In the genomic region with DNA sequence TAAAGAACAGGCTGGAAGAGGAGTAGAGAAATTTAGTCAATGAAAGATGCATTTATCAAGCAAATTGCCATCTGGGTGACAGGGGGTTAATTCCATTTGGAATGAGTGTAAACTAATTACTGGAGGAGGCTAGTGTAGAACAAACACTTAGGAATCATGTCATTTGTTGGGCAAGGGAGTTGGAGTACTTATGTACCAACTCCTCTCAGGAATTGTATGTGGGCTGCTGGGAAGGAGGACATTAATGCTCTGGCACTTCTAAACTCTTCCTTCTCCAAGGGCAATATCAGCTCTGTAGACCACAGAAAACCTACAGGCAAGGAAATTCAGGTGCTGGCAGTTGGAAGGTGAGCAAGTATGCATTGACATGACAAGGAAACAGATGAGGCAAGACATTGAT, we compare ENCODE assay signal across 16 cellular contexts.
DNase-seq lines count a peak whose midpoint lies in the region; FAIRE-seq and TF ChIP-seq lines count a peak whose summit lies in the region.
"Had no signal": no experiment of that assay in that cellular context is flagged by ENCODE, and none has a peak within 500 bp of the region (broad histone marks: within the 10 kb centered on the region; RNA-seq: fewer than 3 reads in every experiment).

No MANE protein-coding gene starts in this region.

- H3K23ac ChIP-seq in H9 (ENCODE audit: insufficient read length, low read depth, low read length), result no peak overlapping the region
- H3K23ac ChIP-seq in H1 (ENCODE audit: insufficient read length), result no peak overlapping the region

- no peaks in the 10 kb centered on the region for H3K79me2 ChIP-seq in H9 (ENCODE audit: insufficient read depth, low read length)
- H3K79me2 ChIP-seq in H1 (ENCODE audit: control insufficient read depth in 1 of 2, insufficient read depth in 2 of 2, low read length in 2 of 2), result no peaks in the 10 kb centered on the region

- H3K27me3 Mint-ChIP-seq in H9 (ENCODE audit: low read depth), result no peaks in the 10 kb centered on the region; the same call in 1 of the 2 replicates

- H3K18ac ChIP-seq in H9 (ENCODE audit: insufficient read length, low read depth, low read length) (peak overlapping the region; percentile 4), H1 (ENCODE audit: extremely low read depth, low read length) (no peak overlapping the region)

- peaks cover 0 to 5% of the 10 kb centered on the region in 2 experiments; a peak in 1 of 4 replicates for H3K4me1 Mint-ChIP-seq in H9
- H3K4me1 Mint-ChIP-seq: CD14-positive monocyte had no signal

- H3K56ac ChIP-seq in H9 (ENCODE audit: insufficient read length, low read depth, low read length) (no peak overlapping the region), H1 (replicated peaks; ENCODE audit: insufficient read length, low read depth, low read length) (no peak overlapping the region)

- no peak overlapping the region for H2BK12ac ChIP-seq in H9 (ENCODE audit: insufficient read length, low read depth, low read length)
- no peak overlapping the region for H2BK12ac ChIP-seq in H1 (ENCODE audit: low read depth, low read length)

- H3K36me3 Mint-ChIP-seq in H9 (ENCODE audit: insufficient read depth in 1 of 3, low read depth in 3 of 3), result no peaks in the 10 kb centered on the region; a peak in 1 of 7 replicates
- H3K36me3 Mint-ChIP-seq: CD14-positive monocyte; CD8-positive, alpha-beta T cell had no signal

- no peak overlapping the region for H3K14ac ChIP-seq in H9 (ENCODE audit: insufficient read depth, low read length)
- no peak overlapping the region for H3K14ac ChIP-seq in H1 (ENCODE audit: insufficient read length)

- H2BK20ac ChIP-seq in H9 (ENCODE audit: low read depth, low read length, poor library complexity, severe bottlenecking) (no peak overlapping the region), H1 (ENCODE audit: low read length) (no peak overlapping the region)

- H2BK5ac ChIP-seq in H9 (ENCODE audit: insufficient read length, low read length), result no peak overlapping the region
- no peak overlapping the region for H2BK5ac ChIP-seq in H1 (ENCODE audit: low read depth, low read length)

- H3K27ac ChIP-seq in H9 (ENCODE audit: insufficient read length, low read depth, low read length) (no peak overlapping the region), H1 (ENCODE audit: low read depth, low read length) (no peak overlapping the region)
- H3K27ac ChIP-seq: 22Rv1 had no signal

- no peak overlapping the region for H3K4ac ChIP-seq in H9 (ENCODE audit: low read depth, low read length)
- H3K4ac ChIP-seq in H1 (replicated peaks; ENCODE audit: insufficient read length, low read depth, low read length), result no peak overlapping the region

- H3K23me2 ChIP-seq in H9 (ENCODE audit: insufficient read length, low read depth, low read length, poor library complexity, severe bottlenecking), result no peaks in the 10 kb centered on the region
- no peaks in the 10 kb centered on the region for H3K23me2 ChIP-seq in H1 (ENCODE audit: low read depth, low read length)

- CTCF ChIA-PET in H1 (lab: Charles Lee; ENCODE audit: partially characterized antibody), result no interaction called here

- H4K91ac ChIP-seq in H9 (ENCODE audit: insufficient read length, low read depth, low read length) (no peak overlapping the region), H1 (replicated peaks; ENCODE audit: insufficient read length, low read length) (no peak overlapping the region)

- no peak overlapping the region for H3K4me3 Mint-ChIP-seq in H9
- H3K4me3 Mint-ChIP-seq: CD14-positive monocyte; CD8-positive, alpha-beta T cell had no signal

- POLR2A ChIA-PET in H1 (lab: Charles Lee; ENCODE audit: partially characterized antibody), result no interaction called here

- no peak overlapping the region for H3T11ph ChIP-seq in H9 (ENCODE audit: low read length)

- H3K79me1 ChIP-seq in H9 (ENCODE audit: insufficient read depth, low read depth, low read length, poor library complexity, severe bottlenecking) (no peaks in the 10 kb centered on the region), H1 (ENCODE audit: low read depth, low read length) (no peaks in the 10 kb centered on the region)

- H3K36me3 ChIP-seq in H1 (ENCODE audit: control insufficient read depth in 2 of 4, insufficient read depth in 4 of 4, low read length in 3 of 4), result no peaks in the 10 kb centered on the region

- H3K4me1 ChIP-seq in H9 (ENCODE audit: insufficient read depth, low read length) (no peaks in the 10 kb centered on the region), H1 (replicated peaks in 1 of 4; ENCODE audit: control insufficient read depth in 3 of 4, insufficient read depth in 4 of 4, low read length in 3 of 4) (no peaks in the 10 kb centered on the region)

- FAIRE-seq in H1 (lab: Jason Lieb, UNC), result no peak
- FAIRE-seq: D721Med had no signal

- H4K8ac ChIP-seq in H9 (replicated peaks; ENCODE audit: insufficient read length, low read depth, low read length), result no peak overlapping the region
- H4K8ac ChIP-seq in H1 (ENCODE audit: extremely low read depth, insufficient read depth, low read length), result no peak overlapping the region

- no peak overlapping the region for H4K5ac ChIP-seq in H9 (ENCODE audit: insufficient read length, low read depth, low read length)
- no peak overlapping the region for H4K5ac ChIP-seq in H1 (ENCODE audit: insufficient read length, low read depth, low read length)

- H2BK120ac ChIP-seq in H9 (ENCODE audit: low read depth, low read length, poor library complexity, severe bottlenecking) (no peak overlapping the region), H1 (replicated peaks; ENCODE audit: low read depth, low read length) (no peak overlapping the region)

- no peaks in the 10 kb centered on the region for H3K27me3 ChIP-seq in H9 (ENCODE audit: insufficient read depth, low read length)
- no peaks in the 10 kb centered on the region for H3K27me3 ChIP-seq in H1 (replicated peaks in 1 of 4; ENCODE audit: control insufficient read depth in 3 of 4, extremely low read depth in 1 of 4, insufficient read depth in 3 of 4, low read length in 3 of 4)

- H3K9me3 ChIP-seq in H9 (ENCODE audit: control insufficient read depth, low read depth, low read length) (no peaks in the 10 kb centered on the region), H1 (ENCODE audit: insufficient read depth in 2 of 2, low read depth in 1 of 2, low read length in 1 of 2) (no peaks in the 10 kb centered on the region)

- H3K4me2 ChIP-seq in H9 (ENCODE audit: insufficient read depth, insufficient read length, low read length) (no peak overlapping the region), H1 (ENCODE audit: insufficient read depth in 1 of 2, low read depth in 2 of 2, low read length in 2 of 2) (no peak overlapping the region)

- H4K20me1 ChIP-seq in H9 (ENCODE audit: control insufficient read depth, insufficient read depth, insufficient read length) (no peaks in the 10 kb centered on the region), H1 (replicated peaks in 1 of 2; ENCODE audit: control insufficient read depth in 1 of 2, insufficient read depth in 2 of 2, low read length in 2 of 2) (no peaks in the 10 kb centered on the region)

- no peaks in the 10 kb centered on the region for H3K9me3 Mint-ChIP-seq in H9
- H3K9me3 Mint-ChIP-seq: CD8-positive, alpha-beta T cell had no signal

- no peak overlapping the region for H3K9ac ChIP-seq in H9 (ENCODE audit: extremely low read depth, insufficient read length, low read length)
- no peak overlapping the region for H3K9ac ChIP-seq in H1 (replicated peaks in 1 of 4; ENCODE audit: extremely low read depth in 1 of 4, low read depth in 3 of 4, low read length in 3 of 4)

- H2AFZ ChIP-seq in H9 (ENCODE audit: low read length), result no peak overlapping the region
- no peak overlapping the region for H2AFZ ChIP-seq in H1 (ENCODE audit: low read length)

- TF ChIP-seq EP300 in H1 (IDR thresholded peaks at IDR 0.05; ENCODE audit: borderline replicate concordance in 1 of 2, low read depth in 2 of 2, low read length in 2 of 2), result no peak

- H3K4me3 ChIP-seq in H1 (ENCODE audit: extremely low read depth in 1 of 4, insufficient read depth in 2 of 4, low read depth in 3 of 4, low read length in 4 of 4), result no peak overlapping the region

- H2BK15ac ChIP-seq in H9 (ENCODE audit: low read depth, low read length) (no peak overlapping the region), H1 (ENCODE audit: low read length) (no peak overlapping the region)

- no peak for TF ChIP-seq POLR2A in H1 (IDR thresholded peaks at IDR 0.05; ENCODE audit: control extremely low read depth in 1 of 2, low read depth in 2 of 2, low read length in 2 of 2)

- H2AK5ac ChIP-seq in H9 (ENCODE audit: insufficient read length, low read length) (no peak overlapping the region), H1 (ENCODE audit: low read depth, low read length) (peak overlapping the region; percentile 47; the same call in 1 of the 2 replicates)

- no peak for TF ChIP-seq CTCF in H9 (conservative IDR thresholded peaks at IDR 0.05)
- TF ChIP-seq CTCF in H1 (IDR thresholded peaks at IDR 0.05; ENCODE audit: control extremely low read depth in 1 of 3, insufficient read depth in 1 of 3, low read depth in 1 of 3, low read length in 3 of 3), result no peak

- no peak for TF ChIP-seq RAD21 in H1 (IDR thresholded peaks at IDR 0.05 in 1 of 2, conservative IDR thresholded peaks at IDR 0.05 in 1 of 2; ENCODE audit: low read depth in 2 of 2, low read length in 2 of 2)

- H3K27ac Mint-ChIP-seq in H9, result no peak overlapping the region
- H3K27ac Mint-ChIP-seq: CD14-positive monocyte; CD8-positive, alpha-beta T cell had no signal

- DNase-seq in DMS153 (lab: John Stamatoyannopoulos, UW) (peak; percentile 10), DMS153 treated with DMSO at 0.1 percent for 48 hours (lab: John Stamatoyannopoulos, UW; ENCODE audit: unreplicated experiment) (no peak), H9 (no peak), NCI-H69 (lab: John Stamatoyannopoulos, UW) (peak; percentile 69), H1 (ENCODE audit: low read depth in 1 of 2, low spot score in 2 of 2) (no peak), NCI-H2196 (lab: John Stamatoyannopoulos, UW; ENCODE audit: unreplicated experiment) (no peak), GOT3 (lab: John Stamatoyannopoulos, UW) (no peak)
- no peak for DNase-seq in activated CD4-positive, alpha-beta T cell treated with anti-CD3 and anti-CD28 coated beads, Interleukin-2, amount 50 U/mL, for 48 hours
- DNase-seq: CD8-positive, alpha-beta T cell; COR-L47; DMS53; GF-D8; H7 had no signal

TF ChIP-seq in H1, 55 proteins besides CTCF, POLR2A, EP300 and RAD21 (continues in another document):
- TF ChIP-seq SIRT6 (IDR thresholded peaks at IDR 0.05; ENCODE audit: low read length) (no peak), CBX5 (IDR thresholded peaks at IDR 0.05; ENCODE audit: low read depth, low read length) (no peak), CBX8 (IDR thresholded peaks at IDR 0.05; ENCODE audit: borderline replicate concordance, low read depth, low read length) (no peak), TEAD4 (IDR thresholded peaks at IDR 0.05; ENCODE audit: low read depth, low read length) (no peak), TAF7 (optimal IDR thresholded peaks at IDR 0.05; ENCODE audit: borderline replicate concordance, low read depth, low read length) (no peak), RBBP5 (IDR thresholded peaks at IDR 0.05; ENCODE audit: borderline replicate concordance, low read depth, low read length) (no peak), BACH1 (IDR thresholded peaks at IDR 0.05; ENCODE audit: low read length) (no peak), CTBP2 (IDR thresholded peaks at IDR 0.05; ENCODE audit: borderline replicate concordance, insufficient read depth, insufficient read length, low read length) (no peak), RXRA (IDR thresholded peaks at IDR 0.05; ENCODE audit: insufficient read depth, low read depth, low read length) (no peak)

Comparison
In these comparisons a context has a peak if more than half of its experiments do, and no peak if none do; other contexts are left out.
1. DNase-seq: peak in DMS153 (single experiment) and NCI-H69 (single experiment); none in DMS153 treated with DMSO at 0.1 percent for 48 hours (single experiment), H9 (single experiment), H1 (0 of 2), NCI-H2196 (single experiment), activated CD4-positive, alpha-beta T cell treated with anti-CD3 and anti-CD28 coated beads, Interleukin-2, amount 50 U/mL, for 48 hours (0 of 2) and GOT3 (single experiment).